ENCODE assay signal across 8 cellular contexts in the genomic region with DNA sequence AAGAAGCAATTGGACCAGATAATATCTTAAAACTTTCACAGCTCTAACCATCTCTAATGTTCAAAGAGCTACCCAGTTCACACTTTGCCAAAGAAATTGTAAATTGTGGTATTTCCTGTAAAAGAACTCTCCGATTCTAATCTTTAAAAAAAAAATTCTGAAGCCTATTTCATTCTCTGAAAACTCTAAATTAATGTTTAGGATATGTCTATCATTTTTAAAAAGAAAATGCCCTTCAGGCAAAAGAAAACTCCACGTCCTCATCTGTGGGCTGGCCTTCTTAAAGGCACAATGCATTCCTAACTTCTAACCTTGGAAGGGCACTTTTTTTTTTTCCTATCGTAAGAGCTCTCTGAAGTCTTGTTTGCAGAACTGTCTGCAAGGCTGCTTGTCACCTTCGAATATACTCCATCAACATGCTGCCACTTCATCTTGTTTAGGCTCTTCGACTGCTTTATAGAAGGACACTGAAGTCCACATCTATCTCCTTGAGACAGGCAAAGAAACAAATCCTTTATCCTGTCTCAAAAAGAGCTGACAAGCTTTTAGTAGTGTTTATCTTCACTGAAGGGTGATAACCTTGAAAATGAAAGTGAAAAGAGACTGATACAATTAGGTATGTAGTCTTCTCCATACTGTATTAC.
DNase-seq lines count a peak whose midpoint lies in the region; ATAC-seq and TF ChIP-seq lines count a peak whose summit lies in the region.

No MANE protein-coding gene starts in this region.

- H3K4me1 Mint-ChIP-seq in activated T-helper 2 cell treated with anti-CD3 and anti-CD28 coated beads, Interferon-gamma antibody, Interleukin-2, Interleukin-4, amounts not matched to agents 10 μg/mL and 5 μg/mL and 100 μg/mL, durations not matched to agents 14 hours and 24 hours and 36 hours (ENCODE audit: low read depth) = peaks cover 68% of the 10 kb centered on the region
- H3K4me1 Mint-ChIP-seq in natural killer cell = peaks cover 70 to 79% of the 10 kb centered on the region in 2 donors

- no peaks in the 10 kb centered on the region for H3K27me3 Mint-ChIP-seq in activated T-helper 2 cell treated with anti-CD3 and anti-CD28 coated beads, Interferon-gamma antibody, Interleukin-2, Interleukin-4, amounts not matched to agents 10 μg/mL and 5 μg/mL and 100 μg/mL, durations not matched to agents 14 hours and 24 hours and 36 hours (ENCODE audit: low read depth)
- peaks cover 6 to 9% of the 10 kb centered on the region in 2 donors for H3K27me3 Mint-ChIP-seq in natural killer cell (ENCODE audit: low read depth in 2 of 2)

- peak; percentile 38 for DNase-seq in AG20443 (ENCODE audit: low spot score)
- no peak for DNase-seq in activated T-helper 2 cell treated with anti-CD3 and anti-CD28 coated beads, Interferon-gamma antibody, Interleukin-2, Interleukin-4, amounts not matched to agents 10 μg/mL and 5 μg/mL and 100 μg/mL, durations not matched to agents 14 hours and 24 hours and 36 hours (ENCODE audit: low spot score)
- DNase-seq in natural killer cell = no peak
- DNase-seq in HPDE6-E6E7 (ENCODE audit: extremely low spot score) = no peak
- DNase-seq in foreskin melanocyte = no peak
- no peak for DNase-seq in activated effector memory CD4-positive, alpha-beta T cell treated with Interleukin-2 at 50 U/mL for 16 hours

- TF ChIP-seq CTCF in natural killer cell (IDR thresholded peaks at IDR 0.05) = no peak

- H3K27ac Mint-ChIP-seq in activated T-helper 2 cell treated with anti-CD3 and anti-CD28 coated beads, Interferon-gamma antibody, Interleukin-2, Interleukin-4, amounts not matched to agents 10 μg/mL and 5 μg/mL and 100 μg/mL, durations not matched to agents 14 hours and 24 hours and 36 hours = peak overlapping the region; percentile 84
- H3K27ac Mint-ChIP-seq in natural killer cell = peak overlapping the region; percentile 63 to 91

- ATAC-seq in GM19351 (IDR thresholded peaks at IDR 0.05; ENCODE audit: unreplicated experiment) (peak; percentile 39), HG03558 (IDR thresholded peaks at IDR 0.05; ENCODE audit: extremely low read depth, unreplicated experiment) (peak; percentile 26), natural killer cell (peak; percentile 33 to 56 (median 45))

- peaks cover 16% of the 10 kb centered on the region for H3K9me3 Mint-ChIP-seq in activated T-helper 2 cell treated with anti-CD3 and anti-CD28 coated beads, Interferon-gamma antibody, Interleukin-2, Interleukin-4, amounts not matched to agents 10 μg/mL and 5 μg/mL and 100 μg/mL, durations not matched to agents 14 hours and 24 hours and 36 hours
- H3K9me3 Mint-ChIP-seq in natural killer cell = no peaks in the 10 kb centered on the region

- intact Hi-C loops in activated T-helper 2 cell treated with anti-CD3 and anti-CD28 coated beads, Interferon-gamma antibody, Interleukin-2, Interleukin-4, amounts not matched to agents 10 μg/mL and 5 μg/mL and 100 μg/mL, durations not matched to agents 14 hours and 24 hours and 36 hours (cut with micrococcal nuclease) = loop anchor here (10.0 kb wide), 5 partner anchors 532 to 1392 kb away; a partner anchor contains a TSS
- intact Hi-C loops in natural killer cell (cut with micrococcal nuclease) = loop anchor here (2.0 to 10.0 kb wide), 3 partner anchors 30 to 632 kb away; a partner anchor contains a TSS

- H3K36me3 Mint-ChIP-seq in activated T-helper 2 cell treated with anti-CD3 and anti-CD28 coated beads, Interferon-gamma antibody, Interleukin-2, Interleukin-4, amounts not matched to agents 10 μg/mL and 5 μg/mL and 100 μg/mL, durations not matched to agents 14 hours and 24 hours and 36 hours (ENCODE audit: low read depth) = peaks cover 18% of the 10 kb centered on the region
- H3K36me3 Mint-ChIP-seq in natural killer cell = no peaks in the 10 kb centered on the region

- peak overlapping the region; percentile 77 for H3K4me3 Mint-ChIP-seq in activated T-helper 2 cell treated with anti-CD3 and anti-CD28 coated beads, Interferon-gamma antibody, Interleukin-2, Interleukin-4, amounts not matched to agents 10 μg/mL and 5 μg/mL and 100 μg/mL, durations not matched to agents 14 hours and 24 hours and 36 hours (ENCODE audit: low read depth)
- peak overlapping the region; percentile 89 for H3K4me3 Mint-ChIP-seq in natural killer cell
